27 cellular contexts compared by ENCODE assay signal in genomic region chr1:164902491-164902890, GRCh38.
"Had no signal": no experiment of that assay in that cellular context is flagged by ENCODE, and none has a peak within 500 bp of the region (broad histone marks: within the 10 kb centered on the region; RNA-seq: fewer than 3 reads in every experiment).

No MANE protein-coding gene starts in this region.

- H3K4me1 ChIP-seq: left lung, lower lobe of right lung, right atrium auricular region, right lobe of liver, stomach, suprapubic skin, tibial artery, upper lobe of right lung had no signal

- DNase-seq: hippocampal formation; immature natural killer cell; kidney; left colon; left lung; lower lobe of right lung; mammary epithelial cell; mesenchymal stem cell; naive thymus-derived CD8-positive, alpha-beta T cell; occipital lobe; ovary; right lobe of liver; stimulated activated CD4-positive, alpha-beta T cell treated with anti-CD3 and anti-CD28 coated beads, Interleukin-1b, Interleukin-23, amount 100 ng/mL, for 48 hours; stimulated activated CD4-positive, alpha-beta T cell treated with anti-CD3 and anti-CD28 coated beads, Interleukin-2, amount 100 ng/mL, for 48 hours; stimulated activated naive B cell treated with anti-CD40 and anti-IgM and Interleukin-4, amounts not matched to agents 10 μg/mL and 1 μg/mL and 100 μg/mL, for 72 hours; stimulated activated naive CD8-positive, alpha-beta T cell treated with anti-CD3 and anti-CD28 coated beads, Interleukin-15, Interleukin-2, amounts not matched to agents 100 U/mL and 50 U/mL, for 24 hours; stomach; tibial artery; trophoblast cell; upper lobe of right lung had no signal

- H3K36me3 ChIP-seq: left lung, lower lobe of right lung, neutrophil, ovary, right atrium auricular region, right lobe of liver, stomach, suprapubic skin, thoracic aorta, tibial artery, upper lobe of right lung had no signal

- H3K4me2 ChIP-seq: smooth muscle cell had no signal

- H3K4me3 ChIP-seq: left lung, lower lobe of right lung, ovary, right atrium auricular region, right lobe of liver, smooth muscle cell, stomach, suprapubic skin, thoracic aorta, tibial artery, upper lobe of right lung had no signal

- H3K27me3 ChIP-seq: left lung, neutrophil, ovary, right atrium auricular region, right lobe of liver, stomach, suprapubic skin, tibial artery, upper lobe of right lung had no signal

- ATAC-seq: left colon; left lung; lower lobe of right lung; naive thymus-derived CD8-positive, alpha-beta T cell; right lobe of liver; stimulated activated naive B cell treated with anti-CD40 and anti-IgM and Interleukin-4, amounts not matched to agents 10 μg/mL and 1 μg/mL and 100 μg/mL, for 72 hours; stimulated activated naive CD8-positive, alpha-beta T cell treated with anti-CD3 and anti-CD28 coated beads, Interleukin-15, Interleukin-2, amounts not matched to agents 100 U/mL and 50 U/mL, for 24 hours; upper lobe of right lung had no signal

- H3K9me3 ChIP-seq: lower lobe of right lung, neutrophil, ovary, right lobe of liver, thoracic aorta, upper lobe of right lung had no signal

- H3K27ac ChIP-seq: left lung, lower lobe of right lung, neutrophil, ovary, right atrium auricular region, right lobe of liver, stomach, suprapubic skin, thoracic aorta, tibial artery, upper lobe of right lung had no signal

- FAIRE-seq: islet of Langerhans, kidney, urothelium cell line had no signal
